10 cellular contexts compared by ENCODE assay signal in the genomic region with DNA sequence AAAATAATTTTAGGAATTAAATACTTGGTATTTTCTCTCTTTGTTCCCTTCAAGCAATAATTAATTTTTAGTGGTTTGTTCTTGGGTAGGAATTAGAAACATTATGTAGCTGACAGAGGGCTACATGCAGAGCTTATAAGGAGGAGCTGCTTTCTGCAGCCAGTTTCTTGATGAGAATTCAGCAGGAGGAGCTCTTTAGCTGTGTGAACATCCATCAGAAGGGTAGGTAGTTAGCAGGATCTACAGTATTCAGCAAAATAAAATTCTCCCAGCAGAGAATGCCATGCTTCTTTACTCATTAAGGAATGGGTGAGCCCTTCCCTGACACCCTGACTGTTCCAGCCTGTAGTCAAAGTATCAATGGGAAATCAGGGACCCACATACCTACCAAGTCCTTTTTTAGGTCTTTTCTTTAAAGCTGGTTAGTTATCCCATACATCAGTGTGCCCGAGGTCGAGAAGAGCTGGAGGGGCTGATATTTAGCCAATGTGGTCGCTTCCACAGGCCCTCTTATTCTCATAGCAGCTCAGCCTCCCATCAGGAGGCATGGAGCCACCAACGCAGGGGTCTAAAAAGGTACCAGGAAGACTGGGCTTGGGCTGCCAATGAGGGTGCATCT. TPM values are rescaled to one million over a fixed set of nuclear protein-coding genes. Genes with fewer than 3 reads are reported as not detected.
DNase-seq lines count a peak whose midpoint lies in the region; FAIRE-seq and TF ChIP-seq lines count a peak whose summit lies in the region.
"Had no signal": no experiment of that assay in that cellular context is flagged by ENCODE, and none has a peak within 500 bp of the region (broad histone marks: within the 10 kb centered on the region; RNA-seq: fewer than 3 reads in every experiment).

No MANE protein-coding gene starts in this region.

- H3K18ac ChIP-seq in neuronal stem cell (ENCODE audit: low read length) = no peak overlapping the region

- H3K79me1 ChIP-seq in neuronal stem cell (ENCODE audit: low read depth, low read length) = no peaks in the 10 kb centered on the region

- no peaks in the 10 kb centered on the region for H3K27me3 ChIP-seq in neuronal stem cell (ENCODE audit: control insufficient read depth in 3 of 3, insufficient read depth in 3 of 3, low read depth in 1 of 3, low read length in 3 of 3)

- H3K9me3 ChIP-seq in kidney (ENCODE audit: control insufficient read depth in 1 of 2, low read length in 2 of 2) (no peaks in the 10 kb centered on the region), neuronal stem cell (replicated peaks in 1 of 2; ENCODE audit: control insufficient read depth in 2 of 2, insufficient read depth in 1 of 2, low read depth in 1 of 2, low read length in 2 of 2) (no peaks in the 10 kb centered on the region)

- H3K9ac ChIP-seq in kidney (ENCODE audit: low read length in 2 of 2) = no peak overlapping the region
- no peak overlapping the region for H3K9ac ChIP-seq in neuronal stem cell (ENCODE audit: low read depth, low read length, poor library complexity)

- no peak overlapping the region for H2BK15ac ChIP-seq in neuronal stem cell (ENCODE audit: low read length)

- H4K8ac ChIP-seq in neuronal stem cell (ENCODE audit: low read depth, low read length) = no peak overlapping the region

- H2BK120ac ChIP-seq in neuronal stem cell (ENCODE audit: low read depth, low read length) = no peak overlapping the region

- H2BK12ac ChIP-seq in neuronal stem cell (ENCODE audit: low read length) = no peak overlapping the region

- H3K4me3 ChIP-seq in AG09309 (ENCODE audit: control insufficient read depth, low read depth, low read length) = no peak overlapping the region
- H3K4me3 ChIP-seq in HFF-Myc (replicated peaks; ENCODE audit: low read depth, low read length) = no peak overlapping the region
- H3K4me3 ChIP-seq in kidney (ENCODE audit: low read length in 2 of 2) = no peak overlapping the region
- no peak overlapping the region for H3K4me3 ChIP-seq in neuronal stem cell (ENCODE audit: low read length in 2 of 2)

- H4K91ac ChIP-seq in neuronal stem cell (ENCODE audit: low read depth, low read length, poor library complexity) = no peak overlapping the region

- H3K4me2 ChIP-seq in neuronal stem cell (ENCODE audit: insufficient read depth, low read length, poor library complexity, severe bottlenecking) = no peak overlapping the region

- H3K23ac ChIP-seq in neuronal stem cell (ENCODE audit: low read depth, low read length, poor library complexity) = no peak overlapping the region

- H2BK5ac ChIP-seq in neuronal stem cell (ENCODE audit: low read length) = no peak overlapping the region

- no peak overlapping the region for H2AK5ac ChIP-seq in neuronal stem cell (ENCODE audit: low read depth, low read length)

- DNase-seq in AG09309 (ENCODE audit: low read depth) (no peak), HFF-Myc (ENCODE audit: extremely low read depth, low read depth) (peak; percentile 46), astrocyte of the hippocampus (ENCODE audit: low read depth, low spot score) (peak; percentile 59), kidney (no peak), neuronal stem cell (ENCODE audit: low spot score) (no peak), ecto neural progenitor cell (ENCODE audit: low spot score) (no peak), NCI-H748 (lab: John Stamatoyannopoulos, UW; ENCODE audit: unreplicated experiment) (no peak)
- DNase-seq in stimulated activated CD4-positive, alpha-beta T cell treated with anti-CD3 and anti-CD28 coated beads, Interleukin-2, amount 100 ng/mL, for 24 hours = no peak
- DNase-seq: activated CD4-positive, alpha-beta T cell treated with anti-CD3 and anti-CD28 coated beads for 48 hours had no signal

- H2AFZ ChIP-seq in neuronal stem cell (ENCODE audit: low read length) = no peak overlapping the region

- intact Hi-C loops in kidney (cut with DNase I) = no loop called here

- H3K4ac ChIP-seq in neuronal stem cell (ENCODE audit: low read length) = no peak overlapping the region

- H3K36me3 ChIP-seq in kidney (ENCODE audit: control insufficient read depth in 1 of 2, insufficient read depth in 2 of 2, low read length in 2 of 2) (no peaks in the 10 kb centered on the region), neuronal stem cell (replicated peaks in 1 of 2; ENCODE audit: control insufficient read depth in 2 of 2, insufficient read depth in 2 of 2, low read length in 2 of 2) (no peaks in the 10 kb centered on the region)

- no CpG with 5 or more reads among the region's 4 CpGs for WGBS in neuronal stem cell (ENCODE audit: extremely low coverage in 2 of 2, insufficient read length in 2 of 2, insufficient replicate concordance in 1 of 2), 2 donors

- H3K27ac ChIP-seq in kidney (ENCODE audit: low read depth in 2 of 2, low read length in 2 of 2) = no peak overlapping the region
- H3K27ac ChIP-seq in neuronal stem cell (replicated peaks; ENCODE audit: low read length) = no peak overlapping the region

- TF ChIP-seq CTCF in AG09309 (IDR thresholded peaks at IDR 0.05; ENCODE audit: control insufficient read depth, insufficient read depth, low read depth, low read length, missing control alignments) (peak; percentile 47), HFF-Myc (IDR thresholded peaks at IDR 0.05; ENCODE audit: low read depth, low read length, missing control alignments) (peak; percentile 51), kidney (IDR thresholded peaks at IDR 0.05; ENCODE audit: borderline replicate concordance, extremely low read depth, insufficient read depth) (peak; percentile 27)

- H3K14ac ChIP-seq in neuronal stem cell (ENCODE audit: low read length) = no peak overlapping the region

- no peaks in the 10 kb centered on the region for H3K4me1 ChIP-seq in kidney (ENCODE audit: control insufficient read depth in 1 of 2, insufficient read depth in 1 of 2, low read depth in 1 of 2, low read length in 2 of 2)
- H3K4me1 ChIP-seq in neuronal stem cell (ENCODE audit: control insufficient read depth in 2 of 2, insufficient read depth in 1 of 2, low read depth in 1 of 2, low read length in 2 of 2) = no peaks in the 10 kb centered on the region

- FAIRE-seq in kidney (lab: Jason Lieb, UNC) = no peak
- FAIRE-seq: frontal cortex had no signal

RNA-seq across cellular contexts. Expression of gene KCNAB1, which starts 54.0 kb away (rescaled TPM):
- 6.6 TPM for total RNA-seq in kidney
- 1.7 TPM for polyA plus RNA-seq in kidney (ENCODE audit: insufficient read depth, low read depth, low replicate concordance)
- polyA plus RNA-seq in neuronal stem cell (2013, experiment 1 of 2) = 0.15 TPM
- polyA plus RNA-seq in neuronal stem cell (2013, experiment 2 of 2) = 0.07 TPM

Comparison
In these comparisons a context has a peak if more than half of its experiments do, and no peak if none do; other contexts are left out.
1. DNase-seq: peak in HFF-Myc (single experiment) and astrocyte of the hippocampus (single experiment); none in AG09309 (single experiment), kidney (single experiment), neuronal stem cell (single experiment), stimulated activated CD4-positive, alpha-beta T cell treated with anti-CD3 and anti-CD28 coated beads, Interleukin-2, amount 100 ng/mL, for 24 hours (0 of 2), ecto neural progenitor cell (single experiment) and NCI-H748 (single experiment).
2. Peak in every context shown above with its lines, with median percentiles within 50 percentile points of each other: CTCF ChIP-seq.